ENCODE assay signal across 15 cellular contexts in the genomic region with DNA sequence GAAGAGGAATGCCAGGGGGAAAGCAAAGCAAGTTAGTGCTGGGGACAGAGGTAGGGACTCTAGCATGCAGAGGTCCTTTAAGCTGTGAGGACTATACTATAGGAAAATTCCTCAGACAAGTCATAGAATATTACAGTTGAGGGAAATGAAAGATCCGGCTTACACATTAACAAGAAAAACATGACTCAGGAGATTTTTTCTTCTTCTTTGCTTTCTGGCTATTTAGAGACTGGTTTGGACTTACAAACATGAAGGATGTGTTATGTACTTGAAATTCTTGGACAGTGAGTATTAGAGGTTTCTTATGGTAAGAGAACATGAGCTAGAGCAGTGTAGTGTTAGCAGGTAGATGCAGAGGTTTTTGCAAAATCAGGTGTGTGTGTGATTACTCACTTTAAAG. TPM values are rescaled to one million over a fixed set of nuclear protein-coding genes. Genes with fewer than 3 reads are reported as not detected.
DNase-seq lines count a peak whose midpoint lies in the region; ATAC-seq and TF ChIP-seq lines count a peak whose summit lies in the region.
"Had no signal": no experiment of that assay in that cellular context is flagged by ENCODE, and none has a peak within 500 bp of the region (broad histone marks: within the 10 kb centered on the region; RNA-seq: fewer than 3 reads in every experiment).

No MANE protein-coding gene starts in this region.

- peaks cover 37 to 89% (median 85%) of the 10 kb centered on the region in 4 donors for H3K4me1 Mint-ChIP-seq in naive thymus-derived CD8-positive, alpha-beta T cell

- ATAC-seq in GM18870 (IDR thresholded peaks at IDR 0.05; ENCODE audit: unreplicated experiment) (peak; percentile 45), SK-N-SH treated with all-trans-retinoic acid at 6 μM for 48 hours (no peak)
- ATAC-seq in naive thymus-derived CD8-positive, alpha-beta T cell = no peak
- ATAC-seq: activated CD8-positive, alpha-beta T cell treated with anti-CD3 and anti-CD28 coated beads, Interleukin-2, amount 10 ng/mL, durations not matched to agents 7 days and 5 days; gastroesophageal sphincter had no signal

- H3K27me3 Mint-ChIP-seq in naive thymus-derived CD8-positive, alpha-beta T cell = no peaks in the 10 kb centered on the region
- H3K27me3 Mint-ChIP-seq: CD4-positive, alpha-beta T cell had no signal

- POLR2A ChIA-PET in naive thymus-derived CD8-positive, alpha-beta T cell (lab: Charles Lee) = interaction anchor here (0.7 kb wide), 1 partner anchor 21 kb away, joined by 4 read pairs; no protein-coding TSS in a partner anchor

- peaks cover 0 to 14% (median 6%) of the 10 kb centered on the region in 9 donors for H3K9me3 Mint-ChIP-seq in naive thymus-derived CD8-positive, alpha-beta T cell

- DNase-seq in LHCN-M2 (ENCODE audit: low read depth) (peak; percentile 56), epithelial cell of esophagus (ENCODE audit: low read depth) (peak; percentile 77), NCI-H82 (lab: John Stamatoyannopoulos, UW) (no peak), NCI-H774 (lab: John Stamatoyannopoulos, UW) (no peak)
- no peak for DNase-seq in naive thymus-derived CD8-positive, alpha-beta T cell
- DNase-seq in activated CD4-positive, alpha-beta T cell treated with anti-CD3 and anti-CD28 coated beads for 4 hours = no peak
- DNase-seq: activated CD8-positive, alpha-beta T cell treated with anti-CD3 and anti-CD28 coated beads, Interleukin-2, amount 10 ng/mL, durations not matched to agents 7 days and 5 days; aorta; CD4-positive, alpha-beta T cell; NCI-H446 treated with DMSO at 0.1 percent for 48 hours; sigmoid colon had no signal

- TF ChIP-seq CTCF in epithelial cell of esophagus (IDR thresholded peaks at IDR 0.05; ENCODE audit: insufficient read depth, low read depth, low read length, missing control alignments) = no peak

- no peak overlapping the region for H3K4me3 ChIP-seq in epithelial cell of esophagus (ENCODE audit: low read length)
- H3K4me3 ChIP-seq: gastroesophageal sphincter, sigmoid colon, SK-N-MC had no signal

- H3K4me3 Mint-ChIP-seq in naive thymus-derived CD8-positive, alpha-beta T cell = peak overlapping the region in 6 of 10 donors; percentile 15 to 50 (median 30)
- H3K4me3 Mint-ChIP-seq: activated CD8-positive, alpha-beta T cell treated with anti-CD3 and anti-CD28 coated beads, Interleukin-2, amount 10 ng/mL, durations not matched to agents 7 days and 5 days; CD4-positive, alpha-beta T cell had no signal

- H3K27ac Mint-ChIP-seq in naive thymus-derived CD8-positive, alpha-beta T cell = peak overlapping the region in 3 of 10 donors; percentile 12 to 26 (median 16)
- H3K27ac Mint-ChIP-seq: activated CD8-positive, alpha-beta T cell treated with anti-CD3 and anti-CD28 coated beads, Interleukin-2, amount 10 ng/mL, durations not matched to agents 7 days and 5 days had no signal

- peaks cover 8 to 19% (median 12%) of the 10 kb centered on the region in 3 donors for H3K36me3 Mint-ChIP-seq in naive thymus-derived CD8-positive, alpha-beta T cell

TF ChIP-seq in SK-N-SH treated with all-trans-retinoic acid at 6 μM for 48 hours, 23 proteins besides CTCF, POLR2A, EP300 and RAD21:
- no peak for TF ChIP-seq OSR1 (CRISPR knock-in tag; IDR thresholded peaks at IDR 0.05)
- TF ChIP-seq, protein P1, sequence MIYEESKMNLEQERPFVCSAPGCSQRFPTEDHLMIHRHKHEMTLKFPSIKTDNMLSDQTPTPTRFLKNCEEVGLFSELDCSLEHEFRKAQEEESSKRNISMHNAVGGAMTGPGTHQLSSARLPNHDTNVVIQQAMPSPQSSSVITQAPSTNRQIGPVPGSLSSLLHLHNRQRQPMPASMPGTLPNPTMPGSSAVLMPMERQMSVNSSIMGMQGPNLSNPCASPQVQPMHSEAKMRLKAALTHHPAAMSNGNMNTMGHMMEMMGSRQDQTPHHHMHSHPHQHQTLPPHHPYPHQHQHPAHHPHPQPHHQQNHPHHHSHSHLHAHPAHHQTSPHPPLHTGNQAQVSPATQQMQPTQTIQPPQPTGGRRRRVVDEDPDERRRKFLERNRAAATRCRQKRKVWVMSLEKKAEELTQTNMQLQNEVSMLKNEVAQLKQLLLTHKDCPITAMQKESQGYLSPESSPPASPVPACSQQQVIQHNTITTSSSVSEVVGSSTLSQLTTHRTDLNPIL (CRISPR knock-in tag; IDR thresholded peaks at IDR 0.05; ENCODE audit: low read depth) = no peak

RNA-seq across cellular contexts. Expression of a gene that starts 24.9 kb away (rescaled TPM):
- total RNA-seq in LHCN-M2 (2014; rRNA removed) = 25.4 and 27.6 TPM in 2 replicates
- 9.4 TPM for polyA plus RNA-seq in LHCN-M2 (2012)
- 10 to 100 TPM; 73.6 to 83.2 TPM for total RNA-seq in naive thymus-derived CD8-positive, alpha-beta T cell
- polyA plus RNA-seq in naive thymus-derived CD8-positive, alpha-beta T cell = 10 to 100 TPM in 2 of 3 donors, 1 to 10 TPM in 1; 8.9 to 32.8 (median 19.4) TPM

Comparison
In these comparisons a context has a peak if more than half of its experiments do, and no peak if none do; other contexts are left out.
1. DNase-seq: peak in LHCN-M2 (single experiment) and epithelial cell of esophagus (single experiment); none in naive thymus-derived CD8-positive, alpha-beta T cell (0 of 10), NCI-H82 (single experiment), NCI-H774 (single experiment) and activated CD4-positive, alpha-beta T cell treated with anti-CD3 and anti-CD28 coated beads for 4 hours (0 of 2).